ENCODE assay signal across 8 cellular contexts in the genomic region with DNA sequence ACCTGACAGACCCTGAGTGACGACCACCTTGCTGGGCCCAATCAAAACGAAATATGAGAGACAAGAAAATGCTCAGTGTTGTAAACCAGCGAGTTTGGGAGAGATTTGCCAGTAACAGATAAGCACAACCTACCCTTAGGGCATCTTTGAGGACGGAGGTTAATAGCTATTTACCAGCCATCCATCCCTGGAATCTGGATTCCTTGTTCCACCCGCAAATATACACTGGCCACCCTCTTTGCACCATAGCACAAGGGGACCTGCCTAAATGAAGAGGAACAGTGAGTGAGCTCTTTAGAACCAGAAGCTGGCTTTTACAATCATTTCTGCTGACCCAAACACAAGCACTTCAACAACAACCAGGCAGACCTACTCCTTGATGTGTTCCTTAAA. TPM values are rescaled to one million over a fixed set of nuclear protein-coding genes. Genes with fewer than 3 reads are reported as not detected.
A peak's percentile ranks its signal among the peaks of the same experiment; 100 is the strongest.
DNase-seq lines count a peak whose midpoint lies in the region; ATAC-seq, FAIRE-seq and TF ChIP-seq lines count a peak whose summit lies in the region.

No MANE protein-coding gene starts in this region.

- ATAC-seq in A549 (no peak), HG03354 (IDR thresholded peaks at IDR 0.05; ENCODE audit: poor library complexity, severe bottlenecking, unreplicated experiment) (peak; percentile 6)
- no peak for ATAC-seq in central memory CD8-positive, alpha-beta T cell (replicated peaks; ENCODE audit: extremely low read depth, poor library complexity, severe bottlenecking)

- no peaks in the 10 kb centered on the region for H3K9me3 Mint-ChIP-seq in central memory CD8-positive, alpha-beta T cell

- H3K4me1 Mint-ChIP-seq in central memory CD8-positive, alpha-beta T cell: peaks cover 11% of the 10 kb centered on the region

- peak overlapping the region; percentile 88 for H3K4me2 ChIP-seq in A549

- peaks cover 22% of the 10 kb centered on the region for H3K4me1 ChIP-seq in A549
- H3K4me1 ChIP-seq in mononuclear cell (ENCODE audit: insufficient read depth, low read length): peaks cover 52% of the 10 kb centered on the region

- no peak for TF ChIP-seq CTCF in A549 (IDR thresholded peaks at IDR 0.05)

- H3K36me3 Mint-ChIP-seq in central memory CD8-positive, alpha-beta T cell (ENCODE audit: insufficient read depth): no peaks in the 10 kb centered on the region

- no peak for TF ChIP-seq POLR2A in A549 (IDR thresholded peaks at IDR 0.05; ENCODE audit: low read length)

- peak overlapping the region in 1 of 2 experiments; percentile 85; a peak in 4 of 6 replicates for H3K27ac ChIP-seq in A549
- no peak overlapping the region for H3K27ac ChIP-seq in caudate nucleus (ENCODE audit: low read depth, low read length)

- TF ChIP-seq EP300 in A549 (IDR thresholded peaks at IDR 0.05): no peak

- CTCF ChIA-PET in A549 (lab: Yijun Ruan, JAX): interaction anchor here (0.7 kb wide), 1 partner anchor 19 kb away, joined by 5 read pairs; no protein-coding TSS in a partner anchor

- no peaks in the 10 kb centered on the region for H3K27me3 ChIP-seq in mononuclear cell (ENCODE audit: insufficient read depth, low read length)

- WGBS in A549 (ENCODE audit: missing lambda C conversion rate): 61% methylated on average over 5 of the region's 5 CpGs

- H3K27ac Mint-ChIP-seq in central memory CD8-positive, alpha-beta T cell (ENCODE audit: low read depth): no peak overlapping the region

- H3K9me3 ChIP-seq in A549 (0 out of 3 replicates have a peak, but pooled peaks cover 6% of the 10 kb centered on the region), mononuclear cell (ENCODE audit: low read depth, low read length) (no peaks in the 10 kb centered on the region)

- no peaks in the 10 kb centered on the region for H3K27me3 Mint-ChIP-seq in central memory CD8-positive, alpha-beta T cell

- no peak for TF ChIP-seq RAD21 in A549 (conservative IDR thresholded peaks at IDR 0.05 in 1 of 2, IDR thresholded peaks at IDR 0.05 in 1 of 2)

- peak overlapping the region; percentile 72 for H3K4me3 Mint-ChIP-seq in central memory CD8-positive, alpha-beta T cell

- no peak for DNase-seq in A549 (ENCODE audit: low read depth in 1 of 2, low spot score in 1 of 2)
- no peak for DNase-seq in central memory CD8-positive, alpha-beta T cell (ENCODE audit: low spot score in 2 of 2)
- no peak for DNase-seq in NCI-H2171 treated with DMSO at 0.1 percent for 48 hours (lab: John Stamatoyannopoulos, UW)
- DNase-seq in HUDEP-2 (lab: John Stamatoyannopoulos, UW; ENCODE audit: unreplicated experiment in 76 of 76): no peak
- DNase-seq in stimulated activated CD4-positive, alpha-beta T cell treated with anti-CD3 and anti-CD28 coated beads, Interleukin-4, amount 100 ng/mL, for 24 hours: no peak
- no peak for DNase-seq in caudate nucleus (lab: John Stamatoyannopoulos, UW)

- FAIRE-seq in A549 (lab: Jason Lieb, UNC): no peak

- peak overlapping the region; percentile 59 for H3K4me3 ChIP-seq in A549
- peak overlapping the region; percentile 64 for H3K4me3 ChIP-seq in mononuclear cell (ENCODE audit: low read length)

- POLR2A ChIA-PET in A549 (lab: Yijun Ruan, JAX): interaction anchor here (0.7 to 1.4 kb wide), 2 partner anchors 42 to 392 kb away, joined by 3 to 8 read pairs; a partner anchor contains a TSS

TF ChIP-seq in A549, 52 proteins besides CTCF, POLR2A, EP300 and RAD21:
- no peak for TF ChIP-seq FOSB (CRISPR knock-in tag; IDR thresholded peaks at IDR 0.05)
- no peak for TF ChIP-seq SREBF2 (IDR thresholded peaks at IDR 0.05)
- no peak for TF ChIP-seq KDM1A (IDR thresholded peaks at IDR 0.05; ENCODE audit: low read depth)
- no peak for TF ChIP-seq NFE2L2 (conservative IDR thresholded peaks at IDR 0.05; ENCODE audit: low read length)
- TF ChIP-seq, protein P1, sequence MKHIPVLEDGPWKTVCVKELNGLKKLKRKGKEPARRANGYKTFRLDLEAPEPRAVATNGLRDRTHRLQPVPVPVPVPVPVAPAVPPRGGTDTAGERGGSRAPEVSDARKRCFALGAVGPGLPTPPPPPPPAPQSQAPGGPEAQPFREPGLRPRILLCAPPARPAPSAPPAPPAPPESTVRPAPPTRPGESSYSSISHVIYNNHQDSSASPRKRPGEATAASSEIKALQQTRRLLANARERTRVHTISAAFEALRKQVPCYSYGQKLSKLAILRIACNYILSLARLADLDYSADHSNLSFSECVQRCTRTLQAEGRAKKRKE (CRISPR knock-in tag; IDR thresholded peaks at IDR 0.05; ENCODE audit: low read depth): no peak
- TF ChIP-seq CEBPB (IDR thresholded peaks at IDR 0.05): no peak
- TF ChIP-seq ZSCAN20 (CRISPR knock-in tag; IDR thresholded peaks at IDR 0.05): no peak
- no peak for TF ChIP-seq RNF2 (IDR thresholded peaks at IDR 0.05; ENCODE audit: borderline replicate concordance, low read depth)
- TF ChIP-seq FOXS1 (CRISPR knock-in tag; IDR thresholded peaks at IDR 0.05): no peak
- no peak for TF ChIP-seq HEYL (CRISPR knock-in tag; IDR thresholded peaks at IDR 0.05)
- TF ChIP-seq, protein P2, sequence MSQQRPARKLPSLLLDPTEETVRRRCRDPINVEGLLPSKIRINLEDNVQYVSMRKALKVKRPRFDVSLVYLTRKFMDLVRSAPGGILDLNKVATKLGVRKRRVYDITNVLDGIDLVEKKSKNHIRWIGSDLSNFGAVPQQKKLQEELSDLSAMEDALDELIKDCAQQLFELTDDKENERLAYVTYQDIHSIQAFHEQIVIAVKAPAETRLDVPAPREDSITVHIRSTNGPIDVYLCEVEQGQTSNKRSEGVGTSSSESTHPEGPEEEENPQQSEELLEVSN (IDR thresholded peaks at IDR 0.05; ENCODE audit: borderline replicate concordance, low read depth): no peak
- no peak for TF ChIP-seq PHF8 (IDR thresholded peaks at IDR 0.05; ENCODE audit: borderline replicate concordance, low read depth)
- TF ChIP-seq CBX2 (IDR thresholded peaks at IDR 0.05; ENCODE audit: borderline replicate concordance, low read depth): no peak
- no peak for TF ChIP-seq CHD2 (IDR thresholded peaks at IDR 0.05; ENCODE audit: low read length, partially characterized antibody)
- TF ChIP-seq, protein P3, sequence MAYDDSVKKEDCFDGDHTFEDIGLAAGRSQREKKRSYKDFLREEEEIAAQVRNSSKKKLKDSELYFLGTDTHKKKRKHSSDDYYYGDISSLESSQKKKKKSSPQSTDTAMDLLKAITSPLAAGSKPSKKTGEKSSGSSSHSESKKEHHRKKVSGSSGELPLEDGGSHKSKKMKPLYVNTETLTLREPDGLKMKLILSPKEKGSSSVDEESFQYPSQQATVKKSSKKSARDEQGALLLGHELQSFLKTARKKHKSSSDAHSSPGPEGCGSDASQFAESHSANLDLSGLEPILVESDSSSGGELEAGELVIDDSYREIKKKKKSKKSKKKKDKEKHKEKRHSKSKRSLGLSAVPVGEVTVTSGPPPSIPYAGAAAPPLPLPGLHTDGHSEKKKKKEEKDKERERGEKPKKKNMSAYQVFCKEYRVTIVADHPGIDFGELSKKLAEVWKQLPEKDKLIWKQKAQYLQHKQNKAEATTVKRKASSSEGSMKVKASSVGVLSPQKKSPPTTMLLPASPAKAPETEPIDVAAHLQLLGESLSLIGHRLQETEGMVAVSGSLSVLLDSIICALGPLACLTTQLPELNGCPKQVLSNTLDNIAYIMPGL (CRISPR knock-in tag; IDR thresholded peaks at IDR 0.05; ENCODE audit: borderline replicate concordance): no peak
- TF ChIP-seq GATA3 (IDR thresholded peaks at IDR 0.05; ENCODE audit: borderline replicate concordance): no peak
TF ChIP-seq in A549: peak in this region for 0.

RNA-seq across cellular contexts. Expression of a gene that starts 0.7 kb away (rescaled TPM):
- polyA plus RNA-seq in A549 (2011; rRNA removed) (10.7 and 11.2 TPM in 2 replicates), A549 (2017; fragmentation: RNase III; extraction: RNeasy Plus Mini Kit Qiagen cat#74134 plus additional on column Dnase treatment) (13.8 to 15.1 TPM (median 14.3 TPM) in 3 replicates)
- 9.6 and 10.7 TPM in 2 replicates for polyA plus RNA-seq in A549 (2012; cell fraction: cytosol; rRNA removed)
- 14.9 and 15.8 TPM in 2 replicates for polyA plus RNA-seq in A549 (2012; cell fraction: nucleus; rRNA removed)
- 8.6 and 11.1 TPM in 2 replicates for polyA minus RNA-seq in A549 (2011; rRNA and poly(A)+ RNA removed)
- total RNA-seq in mononuclear cell: 80.9 TPM

RNA-seq across cellular contexts. Expression of a gene that starts 29.9 kb away (rescaled TPM):
- not detected in 2 replicates for polyA plus RNA-seq in A549 (2011; rRNA removed)
- polyA plus RNA-seq in A549 (2012; cell fraction: cytosol; rRNA removed): not detected in 2 replicates
- not detected in 2 replicates for polyA plus RNA-seq in A549 (2012; cell fraction: nucleus; rRNA removed)
- not detected in 3 replicates for polyA plus RNA-seq in A549 (2017; fragmentation: RNase III; extraction: RNeasy Plus Mini Kit Qiagen cat#74134 plus additional on column Dnase treatment)
- polyA minus RNA-seq in A549 (2011; rRNA and poly(A)+ RNA removed): not detected in 2 replicates
- not detected for total RNA-seq in mononuclear cell

RNA-seq across cellular contexts. Expression of a gene that starts 41.9 kb away (rescaled TPM):
- polyA plus RNA-seq in A549 (2011; rRNA removed): 137 and 209 TPM in 2 replicates
- polyA plus RNA-seq in A549 (2012; cell fraction: cytosol; rRNA removed): 88.4 and 101 TPM in 2 replicates
- polyA plus RNA-seq in A549 (2012; cell fraction: nucleus; rRNA removed): 65.4 and 111 TPM in 2 replicates
- polyA plus RNA-seq in A549 (2017; fragmentation: RNase III; extraction: RNeasy Plus Mini Kit Qiagen cat#74134 plus additional on column Dnase treatment): 165 to 190 TPM (median 166 TPM) in 3 replicates
- 113 and 122 TPM in 2 replicates for polyA minus RNA-seq in A549 (2011; rRNA and poly(A)+ RNA removed)
- total RNA-seq in mononuclear cell: 39.3 TPM

RNA-seq across cellular contexts. Expression of a gene that starts 53.7 kb away (rescaled TPM):
- 0.39 and 0.56 TPM in 2 replicates for polyA plus RNA-seq in A549 (2011; rRNA removed)
- polyA plus RNA-seq in A549 (2012; cell fraction: cytosol; rRNA removed): 0.12 and 0.19 TPM in 2 replicates
- polyA plus RNA-seq in A549 (2012; cell fraction: nucleus; rRNA removed): 0.56 and 0.72 TPM in 2 replicates
- 0.13 to 0.21 TPM (median 0.15 TPM) in 3 replicates for polyA plus RNA-seq in A549 (2017; fragmentation: RNase III; extraction: RNeasy Plus Mini Kit Qiagen cat#74134 plus additional on column Dnase treatment)
- 0.58 and 0.99 TPM in 2 replicates for polyA minus RNA-seq in A549 (2011; rRNA and poly(A)+ RNA removed)
- 10.1 TPM for total RNA-seq in mononuclear cell
